ENCODE assay signal across 27 cellular contexts in genomic region chr7:45182856-45183710, GRCh38. TPM values are rescaled to one million over a fixed set of nuclear protein-coding genes. Genes with fewer than 3 reads are reported as not detected.
DNase-seq lines count a peak whose midpoint lies in the region; ATAC-seq and TF ChIP-seq lines count a peak whose summit lies in the region.
"Had no signal": no experiment of that assay in that cellular context is flagged by ENCODE, and none has a peak within 500 bp of the region (broad histone marks: within the 10 kb centered on the region; RNA-seq: fewer than 3 reads in every experiment).

No MANE protein-coding gene starts in this region.

- H3K27ac ChIP-seq in adrenal gland: no peak overlapping the region
- no peak overlapping the region for H3K27ac ChIP-seq in neuronal stem cell (replicated peaks; ENCODE audit: low read length)
- H3K27ac ChIP-seq in upper lobe of right lung: no peak overlapping the region
- no peak overlapping the region for H3K27ac ChIP-seq in effector memory CD4-positive, alpha-beta T cell (ENCODE audit: insufficient read depth, low read length, poor library complexity, severe bottlenecking)
- H3K27ac ChIP-seq: body of pancreas, epithelial cell of prostate, neutrophil, psoas muscle, stomach, transverse colon had no signal

- TF ChIP-seq POLR2A in adrenal gland (IDR thresholded peaks at IDR 0.05): no peak

- peak; percentile 20 for DNase-seq in activated naive CD8-positive, alpha-beta T cell treated with anti-CD3 and anti-CD28 coated beads, Interleukin-2, amount 10 ng/mL, durations not matched to agents 7 days and 5 days
- no peak for DNase-seq in activated naive CD8-positive, alpha-beta T cell treated with anti-CD3 and anti-CD28 coated beads for 36 hours
- DNase-seq in adrenal gland (peak in 4 of 7 donors; percentile 7 to 25 (median 8)), neuronal stem cell (ENCODE audit: low spot score) (no peak), upper lobe of right lung (peak; percentile 59), NCI-H2227 treated with DMSO at 0.1 percent for 48 hours (lab: John Stamatoyannopoulos, UW) (no peak), mucosa of gallbladder (ENCODE audit: low spot score) (no peak)
- no peak for DNase-seq in effector memory CD4-positive, alpha-beta T cell
- DNase-seq: ACHN; activated CD4-positive, alpha-beta T cell treated with anti-CD3 and anti-CD28 coated beads, Interleukin-2, amount 10 ng/mL, durations not matched to agents 7 days and 5 days; HCEC 1CT; KBM-7; kidney glomerular epithelial cell; NCI-H2029; NCI-H526 treated with DMSO at 0.1 percent for 48 hours; psoas muscle; SHP77 treated with DMSO at 0.1 percent for 48 hours; stomach; transverse colon had no signal

- peak overlapping the region; percentile 51 for H2AK5ac ChIP-seq in neuronal stem cell (ENCODE audit: low read depth, low read length)

- H3K27me3 ChIP-seq in adrenal gland: no peaks in the 10 kb centered on the region
- H3K27me3 ChIP-seq in neuronal stem cell (ENCODE audit: control insufficient read depth in 3 of 3, insufficient read depth in 3 of 3, low read depth in 1 of 3, low read length in 3 of 3): peaks cover 0 to 10% (median 0%) of the 10 kb centered on the region in 3 experiments
- H3K27me3 ChIP-seq in upper lobe of right lung: no peaks in the 10 kb centered on the region
- no peaks in the 10 kb centered on the region for H3K27me3 ChIP-seq in effector memory CD4-positive, alpha-beta T cell (replicated peaks; ENCODE audit: control insufficient read depth, insufficient read depth, low read length, poor library complexity, severe bottlenecking)
- H3K27me3 ChIP-seq: body of pancreas, stomach, transverse colon had no signal

- peaks cover 3% of the 10 kb centered on the region for H3K27me3 Mint-ChIP-seq in activated naive CD8-positive, alpha-beta T cell treated with anti-CD3 and anti-CD28 coated beads, Interleukin-2, amount 10 ng/mL, durations not matched to agents 7 days and 5 days
- H3K27me3 Mint-ChIP-seq in activated naive CD8-positive, alpha-beta T cell treated with anti-CD3 and anti-CD28 coated beads for 36 hours: peaks cover 5% of the 10 kb centered on the region

- no peak overlapping the region for H2AFZ ChIP-seq in neuronal stem cell (ENCODE audit: low read length)

- H3K4me2 ChIP-seq in neuronal stem cell (ENCODE audit: insufficient read depth, low read length, poor library complexity, severe bottlenecking): no peak overlapping the region

- no peak overlapping the region for H3K23ac ChIP-seq in neuronal stem cell (ENCODE audit: low read depth, low read length, poor library complexity)

- H3K27ac Mint-ChIP-seq in activated naive CD8-positive, alpha-beta T cell treated with anti-CD3 and anti-CD28 coated beads, Interleukin-2, amount 10 ng/mL, durations not matched to agents 7 days and 5 days: no peak overlapping the region
- H3K27ac Mint-ChIP-seq in activated naive CD8-positive, alpha-beta T cell treated with anti-CD3 and anti-CD28 coated beads for 36 hours: no peak overlapping the region
- H3K27ac Mint-ChIP-seq: activated CD4-positive, alpha-beta T cell treated with anti-CD3 and anti-CD28 coated beads, Interleukin-2, amount 10 ng/mL, durations not matched to agents 7 days and 5 days; activated T-helper 17 cell treated with anti-CD3 and anti-CD28 coated beads, Interleukin-2, amount 50 U/mL, for 72 hours; T-helper 2 cell treated with Interferon-gamma antibody and Interleukin-4, amounts not matched to agents 5 μg/mL and 100 μg/mL, for 36 hours had no signal

- intact Hi-C loops in adrenal gland (cut with DNase I) (no loop called here), upper lobe of right lung (cut with DNase I) (no loop called here)

- H3K4ac ChIP-seq in neuronal stem cell (ENCODE audit: low read length): no peak overlapping the region

- H2BK12ac ChIP-seq in neuronal stem cell (ENCODE audit: low read length): no peak overlapping the region

- H3K36me3 Mint-ChIP-seq in activated naive CD8-positive, alpha-beta T cell treated with anti-CD3 and anti-CD28 coated beads, Interleukin-2, amount 10 ng/mL, durations not matched to agents 7 days and 5 days: no peaks in the 10 kb centered on the region
- H3K36me3 Mint-ChIP-seq in activated naive CD8-positive, alpha-beta T cell treated with anti-CD3 and anti-CD28 coated beads for 36 hours: no peaks in the 10 kb centered on the region

- no peak overlapping the region for H4K8ac ChIP-seq in neuronal stem cell (ENCODE audit: low read depth, low read length)

- H3K4me3 Mint-ChIP-seq in activated naive CD8-positive, alpha-beta T cell treated with anti-CD3 and anti-CD28 coated beads, Interleukin-2, amount 10 ng/mL, durations not matched to agents 7 days and 5 days: no peak overlapping the region
- H3K4me3 Mint-ChIP-seq in activated naive CD8-positive, alpha-beta T cell treated with anti-CD3 and anti-CD28 coated beads for 36 hours: no peak overlapping the region
- H3K4me3 Mint-ChIP-seq: activated CD4-positive, alpha-beta T cell treated with anti-CD3 and anti-CD28 coated beads, Interleukin-2, amount 10 ng/mL, durations not matched to agents 7 days and 5 days; activated T-helper 17 cell treated with anti-CD3 and anti-CD28 coated beads, Interleukin-2, amount 50 U/mL, for 72 hours; T-helper 2 cell treated with Interferon-gamma antibody and Interleukin-4, amounts not matched to agents 5 μg/mL and 100 μg/mL, for 36 hours had no signal

- peak overlapping the region; percentile 42 for H3K18ac ChIP-seq in neuronal stem cell (ENCODE audit: low read length)

- H3K36me3 ChIP-seq in adrenal gland (replicated peaks in 1 of 2) (no peaks in the 10 kb centered on the region), neuronal stem cell (replicated peaks in 1 of 2; ENCODE audit: control insufficient read depth in 2 of 2, insufficient read depth in 2 of 2, low read length in 2 of 2) (no peaks in the 10 kb centered on the region), upper lobe of right lung (no peaks in the 10 kb centered on the region)
- no peaks in the 10 kb centered on the region for H3K36me3 ChIP-seq in effector memory CD4-positive, alpha-beta T cell (ENCODE audit: control insufficient read depth, insufficient read depth, low read length)
- H3K36me3 ChIP-seq: stomach, transverse colon had no signal

- H3K79me1 ChIP-seq in neuronal stem cell (ENCODE audit: low read depth, low read length): no peaks in the 10 kb centered on the region

- H3K4me1 ChIP-seq in adrenal gland (replicated peaks in 1 of 2): no peaks in the 10 kb centered on the region
- H3K4me1 ChIP-seq in neuronal stem cell (ENCODE audit: control insufficient read depth in 2 of 2, insufficient read depth in 1 of 2, low read depth in 1 of 2, low read length in 2 of 2): no peaks in the 10 kb centered on the region
- H3K4me1 ChIP-seq in upper lobe of right lung: no peaks in the 10 kb centered on the region
- no peaks in the 10 kb centered on the region for H3K4me1 ChIP-seq in effector memory CD4-positive, alpha-beta T cell (ENCODE audit: control insufficient read depth, insufficient read depth, low read length, poor library complexity, severe bottlenecking)
- H3K4me1 ChIP-seq: body of pancreas, psoas muscle, stomach, transverse colon had no signal

- no peak overlapping the region for H3K4me3 ChIP-seq in adrenal gland
- no peak overlapping the region for H3K4me3 ChIP-seq in neuronal stem cell (ENCODE audit: low read length in 2 of 2)
- no peak overlapping the region for H3K4me3 ChIP-seq in upper lobe of right lung
- no peak overlapping the region for H3K4me3 ChIP-seq in effector memory CD4-positive, alpha-beta T cell (ENCODE audit: insufficient read depth, low read depth, low read length, poor library complexity, severe bottlenecking)
- H3K4me3 ChIP-seq: body of pancreas, psoas muscle, stomach, transverse colon had no signal

- POLR2A ChIA-PET in activated naive CD8-positive, alpha-beta T cell treated with anti-CD3 and anti-CD28 coated beads, Interleukin-2, amount 10 ng/mL, durations not matched to agents 7 days and 5 days (lab: Charles Lee): no interaction called here

- H2BK15ac ChIP-seq in neuronal stem cell (ENCODE audit: low read length): no peak overlapping the region

- 89 to 92% (median 90%) methylated on average over 11 to 21 of the region's 21 CpGs for WGBS in adrenal gland, 4 donors
- no CpG with 5 or more reads among the region's 21 CpGs for WGBS in neuronal stem cell (ENCODE audit: extremely low coverage in 2 of 2, insufficient read length in 2 of 2, insufficient replicate concordance in 1 of 2), 2 donors

- no peaks in the 10 kb centered on the region for H3K4me1 Mint-ChIP-seq in activated naive CD8-positive, alpha-beta T cell treated with anti-CD3 and anti-CD28 coated beads, Interleukin-2, amount 10 ng/mL, durations not matched to agents 7 days and 5 days
- no peaks in the 10 kb centered on the region for H3K4me1 Mint-ChIP-seq in activated naive CD8-positive, alpha-beta T cell treated with anti-CD3 and anti-CD28 coated beads for 36 hours
- H3K4me1 Mint-ChIP-seq: activated CD4-positive, alpha-beta T cell treated with anti-CD3 and anti-CD28 coated beads, Interleukin-2, amount 10 ng/mL, durations not matched to agents 7 days and 5 days; activated T-helper 17 cell treated with anti-CD3 and anti-CD28 coated beads, Interleukin-2, amount 50 U/mL, for 72 hours had no signal

- no peak overlapping the region for H4K91ac ChIP-seq in neuronal stem cell (ENCODE audit: low read depth, low read length, poor library complexity)

- peak overlapping the region; percentile 45 for H3K9ac ChIP-seq in neuronal stem cell (ENCODE audit: low read depth, low read length, poor library complexity)

- H3K14ac ChIP-seq in neuronal stem cell (ENCODE audit: low read length): peak overlapping the region; percentile 61

- H2BK5ac ChIP-seq in neuronal stem cell (ENCODE audit: low read length): peak overlapping the region; percentile 57

- no peak for TF ChIP-seq CTCF in adrenal gland (IDR thresholded peaks at IDR 0.05)
- no peak for TF ChIP-seq CTCF in upper lobe of right lung (IDR thresholded peaks at IDR 0.05)

- H3K9me3 ChIP-seq in adrenal gland (replicated peaks in 1 of 3) (no peaks in the 10 kb centered on the region), neuronal stem cell (replicated peaks in 1 of 2; ENCODE audit: control insufficient read depth in 2 of 2, insufficient read depth in 1 of 2, low read depth in 1 of 2, low read length in 2 of 2) (no peaks in the 10 kb centered on the region), upper lobe of right lung (no peaks in the 10 kb centered on the region)
- H3K9me3 ChIP-seq in effector memory CD4-positive, alpha-beta T cell (ENCODE audit: control insufficient read depth, low read length): no peaks in the 10 kb centered on the region
- H3K9me3 ChIP-seq: body of pancreas, neutrophil, psoas muscle, stomach, transverse colon had no signal

- no peak for ATAC-seq in activated naive CD8-positive, alpha-beta T cell treated with anti-CD3 and anti-CD28 coated beads, Interleukin-2, amount 10 ng/mL, durations not matched to agents 7 days and 5 days (ENCODE audit: low read depth)
- no peak for ATAC-seq in upper lobe of right lung
- ATAC-seq: activated T-helper 17 cell treated with anti-CD3 and anti-CD28 coated beads, Interleukin-2, amount 50 U/mL, for 72 hours; body of pancreas; psoas muscle had no signal

- no peaks in the 10 kb centered on the region for H3K9me3 Mint-ChIP-seq in activated naive CD8-positive, alpha-beta T cell treated with anti-CD3 and anti-CD28 coated beads, Interleukin-2, amount 10 ng/mL, durations not matched to agents 7 days and 5 days
- H3K9me3 Mint-ChIP-seq in activated naive CD8-positive, alpha-beta T cell treated with anti-CD3 and anti-CD28 coated beads for 36 hours: no peaks in the 10 kb centered on the region
- H3K9me3 Mint-ChIP-seq: activated CD4-positive, alpha-beta T cell treated with anti-CD3 and anti-CD28 coated beads, Interleukin-2, amount 10 ng/mL, durations not matched to agents 7 days and 5 days; activated T-helper 17 cell treated with anti-CD3 and anti-CD28 coated beads, Interleukin-2, amount 50 U/mL, for 72 hours; T-helper 2 cell treated with Interferon-gamma antibody and Interleukin-4, amounts not matched to agents 5 μg/mL and 100 μg/mL, for 36 hours had no signal

- no peak overlapping the region for H2BK120ac ChIP-seq in neuronal stem cell (ENCODE audit: low read depth, low read length)

RNA-seq across cellular contexts. Expression of gene RAMP3, which starts 25.5 kb away (rescaled TPM):
- total RNA-seq in activated naive CD8-positive, alpha-beta T cell treated with anti-CD3 and anti-CD28 coated beads, Interleukin-2, amount 10 ng/mL, durations not matched to agents 7 days and 5 days: not detected
- not detected for total RNA-seq in activated naive CD8-positive, alpha-beta T cell treated with anti-CD3 and anti-CD28 coated beads for 36 hours
- total RNA-seq in adrenal gland: 100 to 1,000 TPM in 1 of 8 donors, 10 to 100 TPM in 7; 39.6 to 134 (median 44.3) TPM
- 10 to 100 TPM; 13.1 to 57.7 (median 33.2) TPM for polyA plus RNA-seq in adrenal gland
- 0.15 TPM for polyA plus RNA-seq in neuronal stem cell (2013, experiment 1 of 2)
- 0.18 TPM for polyA plus RNA-seq in neuronal stem cell (2013, experiment 2 of 2)
- total RNA-seq in upper lobe of right lung: 255 TPM
- 23.2 TPM for total RNA-seq in mucosa of gallbladder
- total RNA-seq: activated CD4-positive, alpha-beta T cell treated with anti-CD3 and anti-CD28 coated beads, Interleukin-2, amount 10 ng/mL, durations not matched to agents 7 days and 5 days; activated T-helper 17 cell treated with anti-CD3 and anti-CD28 coated beads, Interleukin-2, amount 50 U/mL, for 72 hours; G401; MCF 10A had no signal
- polyA plus RNA-seq: BJ had no signal

Comparison
In these comparisons a context has a peak if more than half of its experiments do, and no peak if none do; other contexts are left out.
1. DNase-seq: peak in activated naive CD8-positive, alpha-beta T cell treated with anti-CD3 and anti-CD28 coated beads, Interleukin-2, amount 10 ng/mL, durations not matched to agents 7 days and 5 days (single experiment), adrenal gland (4 of 7) and upper lobe of right lung (single experiment); none in activated naive CD8-positive, alpha-beta T cell treated with anti-CD3 and anti-CD28 coated beads for 36 hours (single experiment), neuronal stem cell (single experiment), effector memory CD4-positive, alpha-beta T cell (0 of 3), NCI-H2227 treated with DMSO at 0.1 percent for 48 hours (single experiment) and mucosa of gallbladder (single experiment).
2. RNA of gene RAMP3, which starts 25.5 kb away (total RNA-seq): 255 TPM in upper lobe of right lung (single experiment), 39.6 to 134 TPM in adrenal gland and 23.2 TPM in mucosa of gallbladder (single experiment); not detected in activated naive CD8-positive, alpha-beta T cell treated with anti-CD3 and anti-CD28 coated beads, Interleukin-2, amount 10 ng/mL, durations not matched to agents 7 days and 5 days and not detected in activated naive CD8-positive, alpha-beta T cell treated with anti-CD3 and anti-CD28 coated beads for 36 hours; every median in the first group is over 10 times any median in the second.